Comparison of ENCODE assay signal across 9 cellular contexts in genomic region chr6:21438986-21439352, GRCh38.
DNase-seq lines count a peak whose midpoint lies in the region; ATAC-seq and TF ChIP-seq lines count a peak whose summit lies in the region.
"Had no signal": no experiment of that assay in that cellular context is flagged by ENCODE, and none has a peak within 500 bp of the region (broad histone marks: within the 10 kb centered on the region; RNA-seq: fewer than 3 reads in every experiment).

No MANE protein-coding gene starts in this region.

- no peak overlapping the region for H3K4me3 Mint-ChIP-seq in osteocyte (ENCODE audit: unreplicated experiment)
- H3K4me3 Mint-ChIP-seq: neural progenitor cell had no signal

- no peaks in the 10 kb centered on the region for H3K36me3 Mint-ChIP-seq in osteocyte (ENCODE audit: unreplicated experiment)
- H3K36me3 Mint-ChIP-seq: neural progenitor cell had no signal

- H3K4me1 Mint-ChIP-seq in osteocyte (ENCODE audit: unreplicated experiment), result no peaks in the 10 kb centered on the region

- DNase-seq in AML-193 (lab: John Stamatoyannopoulos, UW) (peak; percentile 84 to 88), SKM-1 (lab: John Stamatoyannopoulos, UW; ENCODE audit: unreplicated experiment) (peak; percentile 16), NCI-H1694 (lab: John Stamatoyannopoulos, UW) (no peak), osteocyte (ENCODE audit: extremely low spot score, unreplicated experiment) (no peak), NCI-H748 treated with DMSO at 0.1 percent for 48 hours (lab: John Stamatoyannopoulos, UW) (no peak)
- no peak for DNase-seq in activated CD4-positive, CD25-positive, alpha-beta regulatory T cell (lab: John Stamatoyannopoulos, UW)

- no peaks in the 10 kb centered on the region for H3K9me3 Mint-ChIP-seq in osteocyte (ENCODE audit: unreplicated experiment)
- H3K9me3 Mint-ChIP-seq: neural progenitor cell had no signal

- TF ChIP-seq CTCF in osteocyte (IDR thresholded peaks at IDR 0.05), result no peak

- ATAC-seq in GM19395 (IDR thresholded peaks at IDR 0.05; ENCODE audit: unreplicated experiment) (peak; percentile 68), HG03108 (IDR thresholded peaks at IDR 0.05; ENCODE audit: unreplicated experiment) (peak; percentile 48)

- no peak overlapping the region for H3K27ac Mint-ChIP-seq in osteocyte (ENCODE audit: unreplicated experiment)
- H3K27ac Mint-ChIP-seq: neural progenitor cell had no signal

- H3K27me3 Mint-ChIP-seq in osteocyte (ENCODE audit: unreplicated experiment), result peaks cover 2% of the 10 kb centered on the region

Comparison
In these comparisons a context has a peak if more than half of its experiments do, and no peak if none do; other contexts are left out.
1. DNase-seq: peak in AML-193 (2 of 2) and SKM-1 (single experiment); none in activated CD4-positive, CD25-positive, alpha-beta regulatory T cell (0 of 4), NCI-H1694 (single experiment), osteocyte (single experiment) and NCI-H748 treated with DMSO at 0.1 percent for 48 hours (single experiment).